Comparison of ENCODE assay signal across 28 cellular contexts in genomic region chr22:17332109-17332508, GRCh38. TPM values are rescaled to one million over a fixed set of nuclear protein-coding genes. Genes with fewer than 3 reads are reported as not detected.
"Had no signal": no experiment of that assay in that cellular context is flagged by ENCODE, and none has a peak within 500 bp of the region (broad histone marks: within the 10 kb centered on the region; RNA-seq: fewer than 3 reads in every experiment).

No MANE protein-coding gene starts in this region.

- H3K27ac Mint-ChIP-seq: dendritic cell treated with granulocyte-macrophage colony-stimulating factor and Interleukin-4, amounts not matched to agents 40 ng/mL and 50 ng/mL, for 4 days; endodermal cell; memory B cell; natural killer cell had no signal

- H3K4me3 ChIP-seq: colonic mucosa, gastrocnemius medialis, lung, prostate gland, right atrium auricular region, skin epidermis, spleen, suprapubic skin, transverse colon, upper lobe of right lung, uterus had no signal

- H3K4me1 Mint-ChIP-seq: endodermal cell; natural killer cell; stimulated activated naive CD8-positive, alpha-beta T cell treated with anti-CD3 and anti-CD28 coated beads, Interleukin-15, amount 100 ng/mL, for 72 hours had no signal

- H3K27me3 ChIP-seq: colonic mucosa, gastrocnemius medialis, right atrium auricular region, spleen, suprapubic skin, transverse colon, upper lobe of right lung, uterus had no signal

- H2AFZ ChIP-seq: parathyroid adenoma had no signal

- H3K9me3 Mint-ChIP-seq: dendritic cell treated with granulocyte-macrophage colony-stimulating factor and Interleukin-4, amounts not matched to agents 40 ng/mL and 50 ng/mL, for 4 days; endodermal cell; memory B cell; natural killer cell; stimulated activated naive CD8-positive, alpha-beta T cell treated with anti-CD3 and anti-CD28 coated beads, Interleukin-15, amount 100 ng/mL, for 72 hours had no signal

- H3K4me3 Mint-ChIP-seq: dendritic cell treated with granulocyte-macrophage colony-stimulating factor and Interleukin-4, amounts not matched to agents 40 ng/mL and 50 ng/mL, for 4 days; endodermal cell; memory B cell; natural killer cell; stimulated activated naive CD8-positive, alpha-beta T cell treated with anti-CD3 and anti-CD28 coated beads, Interleukin-15, amount 100 ng/mL, for 72 hours had no signal

- H3K36me3 ChIP-seq: colonic mucosa, gastrocnemius medialis, prostate gland, right atrium auricular region, spleen, suprapubic skin, transverse colon, upper lobe of right lung, uterus had no signal

- ATAC-seq: esophagus mucosa; gastrocnemius medialis; left cardiac atrium; left ventricle myocardium superior; natural killer cell; stimulated activated naive CD8-positive, alpha-beta T cell treated with anti-CD3 and anti-CD28 coated beads, Interleukin-15, amount 100 ng/mL, for 72 hours; upper lobe of right lung had no signal

- H3K79me2 ChIP-seq: parathyroid adenoma had no signal

- H3K27ac ChIP-seq: colonic mucosa, epithelial cell of prostate, gastrocnemius medialis, parathyroid adenoma, prostate gland, right atrium auricular region, spleen, suprapubic skin, transverse colon, upper lobe of right lung, uterus had no signal

- H3K9me3 ChIP-seq: colonic mucosa, gastrocnemius medialis, prostate gland, right atrium auricular region, spleen, suprapubic skin, transverse colon, upper lobe of right lung, uterus had no signal

- H3K4me1 ChIP-seq: colonic mucosa, gastrocnemius medialis, parathyroid adenoma, prostate gland, right atrium auricular region, spleen, suprapubic skin, transverse colon, upper lobe of right lung, uterus had no signal

- H3K36me3 Mint-ChIP-seq: memory B cell, natural killer cell had no signal

- H3K27me3 Mint-ChIP-seq: memory B cell; stimulated activated naive CD8-positive, alpha-beta T cell treated with anti-CD3 and anti-CD28 coated beads, Interleukin-15, amount 100 ng/mL, for 72 hours had no signal

- DNase-seq: colonic mucosa; effector CD8-positive, alpha-beta T cell; endodermal cell; foreskin fibroblast; gastrocnemius medialis; head of caudate nucleus; left cardiac atrium; left ventricle myocardium superior; natural killer cell; spleen; stimulated activated CD4-positive, alpha-beta T cell treated with anti-CD3 and anti-CD28 coated beads, Interleukin-4, amount 100 ng/mL, for 1 hour; stimulated activated CD8-positive, alpha-beta memory T cell treated with anti-CD3 and anti-CD28 coated beads, Interleukin-4, amount 100 ng/mL, for 48 hours; stimulated activated naive CD4-positive, alpha-beta T cell; stimulated activated naive CD8-positive, alpha-beta T cell treated with anti-CD3 and anti-CD28 coated beads, Interleukin-15, amount 100 ng/mL, for 72 hours; transverse colon; upper lobe of right lung; uterus had no signal

RNA-seq across cellular contexts. Expression of gene CECR2, which starts 37.2 kb away (rescaled TPM):
- total RNA-seq: osteoblast had no signal
